In the genomic region with DNA sequence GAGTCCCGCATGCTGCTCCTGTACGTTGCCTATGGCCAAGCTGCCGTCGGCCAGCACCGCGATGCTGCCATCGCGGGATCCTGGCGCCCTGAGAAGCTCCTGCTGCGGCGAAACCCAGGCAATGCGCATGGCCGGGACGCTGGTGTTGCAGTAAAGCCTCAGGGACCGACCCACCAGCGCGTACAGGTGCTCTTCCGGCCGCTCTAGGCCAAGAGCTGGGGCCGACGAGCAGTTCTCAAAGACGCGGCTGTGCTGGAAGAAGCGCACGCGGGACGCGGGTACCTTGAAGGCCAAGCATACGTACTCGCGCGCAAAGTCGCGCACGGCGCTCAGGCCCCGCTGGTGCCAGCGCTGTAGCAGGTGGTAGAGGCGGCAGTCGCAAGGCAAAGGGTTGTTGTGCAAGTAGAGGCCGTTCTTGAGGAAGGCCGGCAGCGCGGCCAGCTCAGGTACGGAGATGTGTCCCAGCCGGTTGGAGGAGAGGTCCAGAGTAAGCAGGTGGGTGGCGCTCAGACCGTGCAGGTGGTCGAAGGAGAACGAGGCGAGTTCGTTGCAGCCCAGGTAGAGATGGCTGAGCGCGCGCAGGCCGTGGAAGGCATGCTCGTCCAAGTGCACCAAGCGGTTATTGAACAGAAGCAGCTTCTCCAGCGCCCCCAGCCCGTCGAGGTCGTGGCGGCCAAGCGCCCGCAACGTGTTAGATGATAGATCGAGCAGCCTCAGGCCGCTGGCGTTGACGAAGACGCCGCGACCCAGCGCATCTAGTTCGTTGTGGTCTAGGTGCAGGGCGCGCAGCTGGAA, we compare ENCODE assay signal across 1 cellular context.
TF ChIP-seq lines count a peak whose summit lies in the region.

No MANE protein-coding gene starts in this region.

TF ChIP-seq in WTC11, 78 proteins besides CTCF, POLR2A, EP300 and RAD21 (continued from another document):
- no peak; the same call in 1 of the 2 replicates for TF ChIP-seq TCF7 (CRISPR knock-in tag; IDR thresholded peaks at IDR 0.05; ENCODE audit: low read depth)
